ENCODE assay signal across 2 cellular contexts in genomic region chr6:142088858-142089216, GRCh38.
A peak's percentile ranks its signal among the peaks of the same experiment; 100 is the strongest.
TF ChIP-seq lines count a peak whose summit lies in the region.

No MANE protein-coding gene starts in this region.

TF ChIP-seq in IMR-90, 13 proteins besides CTCF, POLR2A, EP300 and RAD21:
- TF ChIP-seq BHLHE40 (IDR thresholded peaks at IDR 0.05; ENCODE audit: low read depth, low read length) (no peak), NFE2L2 (IDR thresholded peaks at IDR 0.05; ENCODE audit: low read depth, low read length) (no peak), MXI1 (IDR thresholded peaks at IDR 0.05; ENCODE audit: borderline replicate concordance, low read depth, low read length) (0 out of 2 replicates have a peak, but pooled peaks have one; percentile 30), CHD1 (IDR thresholded peaks at IDR 0.05; ENCODE audit: low read depth, low read length) (no peak), RCOR1 (IDR thresholded peaks at IDR 0.05; ENCODE audit: insufficient replicate concordance, low read length) (peak; percentile 99)

TF ChIP-seq in HepG2, 621 proteins besides CTCF, POLR2A, EP300 and RAD21:
- TF ChIP-seq MIER2 (CRISPR knock-in tag; IDR thresholded peaks at IDR 0.05) (peak; percentile 97), XRCC5 (optimal IDR thresholded peaks at IDR 0.05; ENCODE audit: low read length) (no peak), RARA (CRISPR knock-in tag; IDR thresholded peaks at IDR 0.05) (peak; percentile 23; the same call in 1 of the 2 replicates), ZNF337 (CRISPR knock-in tag; IDR thresholded peaks at IDR 0.05; ENCODE audit: borderline replicate concordance, low read depth) (no peak), TCF7 (IDR thresholded peaks at IDR 0.05; ENCODE audit: low read depth) (no peak), NRL (CRISPR knock-in tag; IDR thresholded peaks at IDR 0.05; ENCODE audit: borderline replicate concordance) (no peak), ZNF296 (CRISPR knock-in tag; conservative IDR thresholded peaks at IDR 0.05) (no peak), SALL1 (CRISPR knock-in tag; IDR thresholded peaks at IDR 0.05) (peak; percentile 31; the same call in 1 of the 2 replicates), EHMT2 (IDR thresholded peaks at IDR 0.05; ENCODE audit: borderline replicate concordance, low read depth, low read length) (peak; percentile 40; the same call in 1 of the 2 replicates), ZNF512 (CRISPR knock-in tag; IDR thresholded peaks at IDR 0.05) (no peak), KMT2B (CRISPR knock-in tag; IDR thresholded peaks at IDR 0.05) (0 out of 2 replicates have a peak, but pooled peaks have one; percentile 24), ZNF773 (CRISPR knock-in tag; IDR thresholded peaks at IDR 0.05; ENCODE audit: borderline replicate concordance) (0 out of 2 replicates have a peak, but pooled peaks have one; percentile 37), SOX5 (CRISPR knock-in tag; IDR thresholded peaks at IDR 0.05; ENCODE audit: borderline replicate concordance) (no peak)
- TF ChIP-seq, protein P1, sequence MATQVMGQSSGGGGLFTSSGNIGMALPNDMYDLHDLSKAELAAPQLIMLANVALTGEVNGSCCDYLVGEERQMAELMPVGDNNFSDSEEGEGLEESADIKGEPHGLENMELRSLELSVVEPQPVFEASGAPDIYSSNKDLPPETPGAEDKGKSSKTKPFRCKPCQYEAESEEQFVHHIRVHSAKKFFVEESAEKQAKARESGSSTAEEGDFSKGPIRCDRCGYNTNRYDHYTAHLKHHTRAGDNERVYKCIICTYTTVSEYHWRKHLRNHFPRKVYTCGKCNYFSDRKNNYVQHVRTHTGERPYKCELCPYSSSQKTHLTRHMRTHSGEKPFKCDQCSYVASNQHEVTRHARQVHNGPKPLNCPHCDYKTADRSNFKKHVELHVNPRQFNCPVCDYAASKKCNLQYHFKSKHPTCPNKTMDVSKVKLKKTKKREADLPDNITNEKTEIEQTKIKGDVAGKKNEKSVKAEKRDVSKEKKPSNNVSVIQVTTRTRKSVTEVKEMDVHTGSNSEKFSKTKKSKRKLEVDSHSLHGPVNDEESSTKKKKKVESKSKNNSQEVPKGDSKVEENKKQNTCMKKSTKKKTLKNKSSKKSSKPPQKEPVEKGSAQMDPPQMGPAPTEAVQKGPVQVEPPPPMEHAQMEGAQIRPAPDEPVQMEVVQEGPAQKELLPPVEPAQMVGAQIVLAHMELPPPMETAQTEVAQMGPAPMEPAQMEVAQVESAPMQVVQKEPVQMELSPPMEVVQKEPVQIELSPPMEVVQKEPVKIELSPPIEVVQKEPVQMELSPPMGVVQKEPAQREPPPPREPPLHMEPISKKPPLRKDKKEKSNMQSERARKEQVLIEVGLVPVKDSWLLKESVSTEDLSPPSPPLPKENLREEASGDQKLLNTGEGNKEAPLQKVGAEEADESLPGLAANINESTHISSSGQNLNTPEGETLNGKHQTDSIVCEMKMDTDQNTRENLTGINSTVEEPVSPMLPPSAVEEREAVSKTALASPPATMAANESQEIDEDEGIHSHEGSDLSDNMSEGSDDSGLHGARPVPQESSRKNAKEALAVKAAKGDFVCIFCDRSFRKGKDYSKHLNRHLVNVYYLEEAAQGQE (IDR thresholded peaks at IDR 0.05; ENCODE audit: borderline replicate concordance in 1 of 2, low read depth in 1 of 2, low read length in 2 of 2), result peak; percentile 84 to 97
